Comparison of ENCODE assay signal across 8 cellular contexts in genomic region chr9:128683340-128684064, GRCh38. TPM values are rescaled to one million over a fixed set of nuclear protein-coding genes. Genes with fewer than 3 reads are reported as not detected.
DNase-seq lines count a peak whose midpoint lies in the region; TF ChIP-seq lines count a peak whose summit lies in the region.

No MANE protein-coding gene starts in this region.

- H3K4me3 Mint-ChIP-seq in neural progenitor cell: peak overlapping the region; percentile 95

- H3K9ac ChIP-seq in HUES64 (ENCODE audit: low read depth, low read length) (peak overlapping the region; percentile 98), neural progenitor cell (peak overlapping the region; percentile 62)

- H3K27me3 ChIP-seq in HUES64 (ENCODE audit: insufficient read depth, low read length) (no peaks in the 10 kb centered on the region), neural progenitor cell (no peaks in the 10 kb centered on the region)

- H3K4me2 ChIP-seq in neural progenitor cell: peak overlapping the region; percentile 92

- H2AFZ ChIP-seq in neural progenitor cell (replicated peaks): peak overlapping the region; percentile 65

- H3K36me3 ChIP-seq in HUES64 (ENCODE audit: insufficient read depth, low read length) (no peaks in the 10 kb centered on the region; the same call in 1 of the 2 replicates), neural progenitor cell (no peaks in the 10 kb centered on the region)

- peaks cover 49% of the 10 kb centered on the region for H3K79me2 ChIP-seq in neural progenitor cell (ENCODE audit: low read depth)

- H3K27ac ChIP-seq in HUES64 (ENCODE audit: low read depth, low read length) (peak overlapping the region; percentile 98), neural progenitor cell (peak overlapping the region; percentile 91)

- peak overlapping the region; percentile 89 for H3K27ac Mint-ChIP-seq in neural progenitor cell

- H3K27me3 Mint-ChIP-seq in neural progenitor cell (ENCODE audit: insufficient read depth, low read depth): peaks cover 5% of the 10 kb centered on the region

- TF ChIP-seq CTCF in fibroblast of pulmonary artery (IDR thresholded peaks at IDR 0.05; ENCODE audit: low read length, missing control alignments) (no peak), neural progenitor cell (IDR thresholded peaks at IDR 0.05) (no peak)

- peaks cover 49% of the 10 kb centered on the region for H3F3A ChIP-seq in neural progenitor cell (ENCODE audit: low read depth)

- peaks cover 50% of the 10 kb centered on the region for H3K4me1 Mint-ChIP-seq in neural progenitor cell

- H3K9me3 Mint-ChIP-seq in neural progenitor cell: no peaks in the 10 kb centered on the region

- peak overlapping the region; percentile 96 for H3K4me3 ChIP-seq in HUES64 (ENCODE audit: low read length)
- H3K4me3 ChIP-seq in fibroblast of pulmonary artery (replicated peaks; ENCODE audit: low read depth, low read length): peak overlapping the region; percentile 89
- peak overlapping the region; percentile 88 for H3K4me3 ChIP-seq in neural progenitor cell

- WGBS in HUES64: 0% methylated on average over 21 of the region's 21 CpGs

- H4K20me1 ChIP-seq in neural progenitor cell (ENCODE audit: low read depth): peaks cover 33% of the 10 kb centered on the region

- H3K9me3 ChIP-seq in HUES64 (ENCODE audit: insufficient read depth, low read depth, low read length) (no peaks in the 10 kb centered on the region), neural progenitor cell (ENCODE audit: low read depth) (no peaks in the 10 kb centered on the region)

- H3K4me1 ChIP-seq in HUES64 (ENCODE audit: insufficient read depth, low read length) (peaks cover 20% of the 10 kb centered on the region), neural progenitor cell (peaks cover 34% of the 10 kb centered on the region)

- DNase-seq in NCI-H1417 (lab: John Stamatoyannopoulos, UW) (peak in 2 of 3 experiments; percentile 31 to 64), NCI-H1417 treated with DMSO at 0.1 percent for 48 hours (lab: John Stamatoyannopoulos, UW) (no peak), fibroblast of pulmonary artery (ENCODE audit: low read depth) (peak; percentile 82), neural progenitor cell (ENCODE audit: low spot score) (peak; percentile 94), NCI-H1436 treated with DMSO at 0.1 percent for 48 hours (lab: John Stamatoyannopoulos, UW) (no peak), COLO829 (ENCODE audit: low spot score) (no peak)
- peak; percentile 46 to 59 for DNase-seq in activated CD4-positive, alpha-beta T cell treated with anti-CD3 and anti-CD28 coated beads, Interleukin-2, amount 50 U/mL, for 48 hours

- H3K36me3 Mint-ChIP-seq in neural progenitor cell: no peaks in the 10 kb centered on the region

RNA-seq across cellular contexts. Expression of gene SET, which starts 5.5 kb away (rescaled TPM):
- 1,037 TPM for polyA plus RNA-seq in HUES64 (2013, experiment 1 of 2)
- 1,056 TPM for polyA plus RNA-seq in HUES64 (2013, experiment 2 of 2)
- total RNA-seq in neural progenitor cell (ENCODE audit: low replicate concordance): 930 and 1,683 TPM in 2 replicates

RNA-seq across cellular contexts. Expression of gene PKN3, which starts 18.8 kb away (rescaled TPM):
- polyA plus RNA-seq in HUES64 (2013, experiment 1 of 2): 8.8 TPM
- 10.6 TPM for polyA plus RNA-seq in HUES64 (2013, experiment 2 of 2)
- 4.4 and 16.1 TPM in 2 replicates for total RNA-seq in neural progenitor cell (ENCODE audit: low replicate concordance)

RNA-seq across cellular contexts. Expression of gene DYNC2I2, which starts 26.9 kb away (rescaled TPM):
- 53.8 TPM for polyA plus RNA-seq in HUES64 (2013, experiment 1 of 2)
- polyA plus RNA-seq in HUES64 (2013, experiment 2 of 2): 52.3 TPM
- 45.9 and 141 TPM in 2 replicates for total RNA-seq in neural progenitor cell (ENCODE audit: low replicate concordance)

RNA-seq across cellular contexts. Expression of gene ZDHHC12, which starts 40.4 kb away (rescaled TPM):
- polyA plus RNA-seq in HUES64 (2013, experiment 1 of 2): 30.5 TPM
- polyA plus RNA-seq in HUES64 (2013, experiment 2 of 2): 30.2 TPM
- 16.8 and 53.9 TPM in 2 replicates for total RNA-seq in neural progenitor cell (ENCODE audit: low replicate concordance)

Comparison
In these comparisons a context has a peak if more than half of its experiments do, and no peak if none do; other contexts are left out.
1. DNase-seq: peak in NCI-H1417 (2 of 3), activated CD4-positive, alpha-beta T cell treated with anti-CD3 and anti-CD28 coated beads, Interleukin-2, amount 50 U/mL, for 48 hours (2 of 2), fibroblast of pulmonary artery (single experiment) and neural progenitor cell (single experiment); none in NCI-H1417 treated with DMSO at 0.1 percent for 48 hours (single experiment), NCI-H1436 treated with DMSO at 0.1 percent for 48 hours (single experiment) and COLO829 (single experiment).
2. Peak in every context shown above with its lines, with median percentiles within 50 percentile points of each other: H3K4me3 ChIP-seq.